In genomic region chr2:234880551-234881211, GRCh38 we compare ENCODE assay signal across 1 cellular context.
A peak's percentile ranks its signal among the peaks of the same experiment; 100 is the strongest.
TF ChIP-seq lines count a peak whose summit lies in the region.

No MANE protein-coding gene starts in this region.

TF ChIP-seq in HEK293, 187 proteins besides CTCF, POLR2A, EP300 and RAD21 (continued from another document):
- no peak; the same call in 1 of the 2 replicates for TF ChIP-seq BCL11B (tag by site-specific recombination; IDR thresholded peaks at IDR 0.05; ENCODE audit: low read depth)
- TF ChIP-seq PRDM1 (tag by site-specific recombination; IDR thresholded peaks at IDR 0.05): peak; percentile 89
- no peak for TF ChIP-seq ZBTB49 (tag by site-specific recombination; IDR thresholded peaks at IDR 0.05; ENCODE audit: low read depth)
- no peak for TF ChIP-seq REPIN1 (tag by site-specific recombination; IDR thresholded peaks at IDR 0.05; ENCODE audit: low read depth)
- peak; percentile 81 for TF ChIP-seq FEZF1 (tag by site-specific recombination; IDR thresholded peaks at IDR 0.05)
- no peak for TF ChIP-seq GLIS1 (tag by site-specific recombination; IDR thresholded peaks at IDR 0.05)
- no peak for TF ChIP-seq ZNF423 (tag by site-specific recombination; IDR thresholded peaks at IDR 0.05)
- TF ChIP-seq ZNF341 (tag by site-specific recombination; IDR thresholded peaks at IDR 0.05; ENCODE audit: low read depth): no peak
- TF ChIP-seq ZEB2 (tag by site-specific recombination; IDR thresholded peaks at IDR 0.05): peak; percentile 95
- no peak for TF ChIP-seq ZNF670 (tag by site-specific recombination; IDR thresholded peaks at IDR 0.05; ENCODE audit: low read depth)
- TF ChIP-seq ZFP3 (tag by site-specific recombination; IDR thresholded peaks at IDR 0.05; ENCODE audit: low read depth): no peak
- peak; percentile 77 for TF ChIP-seq IKZF3 (tag by site-specific recombination; IDR thresholded peaks at IDR 0.05)
- TF ChIP-seq ZFP37 (tag by site-specific recombination; IDR thresholded peaks at IDR 0.05): no peak
- TF ChIP-seq ZSCAN23 (tag by site-specific recombination; IDR thresholded peaks at IDR 0.05): peak; percentile 84
- TF ChIP-seq ZNF148 (tag by site-specific recombination; IDR thresholded peaks at IDR 0.05; ENCODE audit: borderline replicate concordance): no peak
- no peak for TF ChIP-seq ZNF548 (tag by site-specific recombination; IDR thresholded peaks at IDR 0.05)
- no peak for TF ChIP-seq ZNF302 (tag by site-specific recombination; IDR thresholded peaks at IDR 0.05; ENCODE audit: low read depth)
- peak; percentile 94 for TF ChIP-seq ZNF639 (tag by site-specific recombination; IDR thresholded peaks at IDR 0.05)
- TF ChIP-seq AEBP2 (tag by site-specific recombination; IDR thresholded peaks at IDR 0.05; ENCODE audit: borderline replicate concordance): no peak
- TF ChIP-seq ZNF274 (IDR thresholded peaks at IDR 0.05; ENCODE audit: low read length): no peak
- TF ChIP-seq ZNF274 (tag by site-specific recombination; IDR thresholded peaks at IDR 0.05; ENCODE audit: borderline replicate concordance): no peak
- TF ChIP-seq ZNF223 (tag by site-specific recombination; IDR thresholded peaks at IDR 0.05): no peak
- no peak for TF ChIP-seq ZNF555 (tag by site-specific recombination; conservative IDR thresholded peaks at IDR 0.05)
- no peak for TF ChIP-seq ZNF621 (tag by site-specific recombination; IDR thresholded peaks at IDR 0.05)
- no peak for TF ChIP-seq ZNF501 (tag by site-specific recombination; IDR thresholded peaks at IDR 0.05)
- TF ChIP-seq ZNF561 (tag by site-specific recombination; IDR thresholded peaks at IDR 0.05; ENCODE audit: borderline replicate concordance): no peak
- peak; percentile 81 for TF ChIP-seq GLI2 (tag by site-specific recombination; IDR thresholded peaks at IDR 0.05; ENCODE audit: borderline replicate concordance, low read depth)
- no peak for TF ChIP-seq ZNF426 (tag by site-specific recombination; IDR thresholded peaks at IDR 0.05)
- TF ChIP-seq HOXA7 (CRISPR knock-in tag; IDR thresholded peaks at IDR 0.05; ENCODE audit: borderline replicate concordance): no peak
- peak; percentile 73 for TF ChIP-seq ZNF580 (tag by site-specific recombination; IDR thresholded peaks at IDR 0.05)
- TF ChIP-seq ZNF623 (tag by site-specific recombination; IDR thresholded peaks at IDR 0.05): peak; percentile 41; the same call in 1 of the 2 replicates
- peak; percentile 84 for TF ChIP-seq ZBTB21 (tag by site-specific recombination; IDR thresholded peaks at IDR 0.05)
- no peak for TF ChIP-seq SCRT1 (tag by site-specific recombination; IDR thresholded peaks at IDR 0.05; ENCODE audit: borderline replicate concordance)
- no peak for TF ChIP-seq ZNF837 (tag by site-specific recombination; IDR thresholded peaks at IDR 0.05)
- peak; percentile 95 for TF ChIP-seq ZNF843 (tag by site-specific recombination; IDR thresholded peaks at IDR 0.05)
- no peak for TF ChIP-seq ZNF280C (tag by site-specific recombination; IDR thresholded peaks at IDR 0.05)
- TF ChIP-seq ZBTB26 (tag by site-specific recombination; optimal IDR thresholded peaks at IDR 0.05): no peak
- TF ChIP-seq ZNF530 (tag by site-specific recombination; IDR thresholded peaks at IDR 0.05; ENCODE audit: low read depth): no peak
- TF ChIP-seq ZNF24 (tag by site-specific recombination; IDR thresholded peaks at IDR 0.05): peak; percentile 75; the same call in 1 of the 2 replicates
- no peak for TF ChIP-seq ZNF2 (tag by site-specific recombination; IDR thresholded peaks at IDR 0.05)
- peak; percentile 79; the same call in 1 of the 2 replicates for TF ChIP-seq ZNF391 (tag by site-specific recombination; IDR thresholded peaks at IDR 0.05; ENCODE audit: borderline replicate concordance, low read depth)
- TF ChIP-seq YY1 (tag by site-specific recombination; IDR thresholded peaks at IDR 0.05): no peak
- no peak for TF ChIP-seq ZNF398 (tag by site-specific recombination; IDR thresholded peaks at IDR 0.05)
- no peak for TF ChIP-seq ZNF449 (tag by site-specific recombination; IDR thresholded peaks at IDR 0.05)
- no peak for TF ChIP-seq KLF16 (tag by site-specific recombination; IDR thresholded peaks at IDR 0.05)
- TF ChIP-seq KLF7 (tag by site-specific recombination; IDR thresholded peaks at IDR 0.05; ENCODE audit: borderline replicate concordance): no peak
- peak; percentile 93 for TF ChIP-seq ZNF366 (tag by site-specific recombination; conservative IDR thresholded peaks at IDR 0.05)
- TF ChIP-seq ZNF76 (tag by site-specific recombination; IDR thresholded peaks at IDR 0.05; ENCODE audit: borderline replicate concordance, low read depth): peak; percentile 64
- TF ChIP-seq ZBTB17 (tag by site-specific recombination; IDR thresholded peaks at IDR 0.05): 0 out of 2 replicates have a peak, but pooled peaks have one; percentile 16
- TF ChIP-seq GLIS2 (tag by site-specific recombination; IDR thresholded peaks at IDR 0.05): no peak
- no peak for TF ChIP-seq ZNF585B (tag by site-specific recombination; IDR thresholded peaks at IDR 0.05)
